1 cellular context compared by ENCODE assay signal in genomic region chr16:60217787-60218186, GRCh38.
TF ChIP-seq lines count a peak whose summit lies in the region.

No MANE protein-coding gene starts in this region.

TF ChIP-seq in WTC11, 78 proteins besides CTCF, POLR2A, EP300 and RAD21 (continued from another document):
- TF ChIP-seq ZNF281 (CRISPR knock-in tag; IDR thresholded peaks at IDR 0.05), result no peak
- no peak for TF ChIP-seq NFATC4 (CRISPR knock-in tag; IDR thresholded peaks at IDR 0.05)
- TF ChIP-seq HMGA2 (CRISPR knock-in tag; IDR thresholded peaks at IDR 0.05), result no peak
- TF ChIP-seq ZNF512 (CRISPR knock-in tag; IDR thresholded peaks at IDR 0.05; ENCODE audit: borderline replicate concordance), result no peak
- no peak for TF ChIP-seq E2F5 (CRISPR knock-in tag; IDR thresholded peaks at IDR 0.05)
- TF ChIP-seq ZNF263 (CRISPR knock-in tag; IDR thresholded peaks at IDR 0.05; ENCODE audit: low read depth), result no peak
- TF ChIP-seq FOXK1 (CRISPR knock-in tag; IDR thresholded peaks at IDR 0.05), result no peak
